1 cellular context compared by ENCODE assay signal in the genomic region with DNA sequence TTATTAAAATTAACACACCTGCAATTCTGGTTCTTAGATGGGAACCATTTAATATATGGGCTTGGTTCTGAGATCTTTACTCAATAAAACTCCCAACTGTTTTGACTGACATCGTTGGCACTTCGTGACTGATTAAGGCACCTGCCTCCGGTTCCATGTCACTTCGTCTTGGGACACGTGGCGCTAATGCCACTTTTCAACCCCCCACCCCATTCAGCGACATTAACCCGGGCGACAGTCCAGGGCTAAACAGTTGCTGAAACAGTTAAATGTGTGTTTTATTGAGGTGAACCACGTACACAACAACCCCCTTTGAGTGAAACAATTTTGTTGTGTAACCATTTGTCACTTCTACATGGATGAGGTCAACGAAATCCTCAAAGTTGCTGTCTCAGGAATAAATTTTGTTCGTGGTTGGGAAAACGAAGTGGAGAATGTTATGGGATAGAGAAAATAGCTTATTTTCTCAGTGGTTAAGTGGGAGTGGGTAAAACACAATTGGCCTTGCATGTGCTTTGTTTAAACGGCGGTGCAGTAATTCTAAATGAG.
TF ChIP-seq lines count a peak whose summit lies in the region.

No MANE protein-coding gene starts in this region.

TF ChIP-seq in K562, 482 proteins besides CTCF, POLR2A, EP300 and RAD21 (continued from another document and continues in another):
- TF ChIP-seq FOXP4 (CRISPR knock-in tag; IDR thresholded peaks at IDR 0.05; ENCODE audit: borderline replicate concordance) (no peak), TFAM (CRISPR knock-in tag; conservative IDR thresholded peaks at IDR 0.05) (no peak), JUNB (CRISPR knock-in tag; conservative IDR thresholded peaks at IDR 0.05) (no peak), MAFG (tag; conservative IDR thresholded peaks at IDR 0.05) (peak; percentile 62; the same call in 1 of the 2 replicates), ZNF695 (CRISPR knock-in tag; IDR thresholded peaks at IDR 0.05) (0 out of 2 replicates have a peak, but pooled peaks have one; percentile 32), ZNF146 (CRISPR knock-in tag; IDR thresholded peaks at IDR 0.05; ENCODE audit: unreplicated experiment) (no peak), IFI16 (CRISPR knock-in tag; IDR thresholded peaks at IDR 0.05) (peak; percentile 60; the same call in 1 of the 2 replicates), NFXL1 (CRISPR knock-in tag; IDR thresholded peaks at IDR 0.05) (0 out of 2 replicates have a peak, but pooled peaks have one; percentile 26), SNAPC5 (CRISPR knock-in tag; IDR thresholded peaks at IDR 0.05) (no peak), CHCHD3 (CRISPR knock-in tag; IDR thresholded peaks at IDR 0.05) (no peak), ZNF282 (CRISPR knock-in tag; IDR thresholded peaks at IDR 0.05) (no peak), SRSF1 (IDR thresholded peaks at IDR 0.05; ENCODE audit: low read depth, low read length) (no peak), FOSL1 (tag; conservative IDR thresholded peaks at IDR 0.05) (no peak), TBL1XR1 (IDR thresholded peaks at IDR 0.05; ENCODE audit: low read length in 2 of 2) (no peak), NR2C2 (CRISPR knock-in tag; IDR thresholded peaks at IDR 0.05) (no peak), NR2C2 (tag; IDR thresholded peaks at IDR 0.05) (no peak), RNF2 (IDR thresholded peaks at IDR 0.05) (no peak), L3MBTL2 (IDR thresholded peaks at IDR 0.05) (no peak), CEBPB (tag; IDR thresholded peaks at IDR 0.05) (0 out of 2 replicates have a peak, but pooled peaks have one; percentile 31), PHF21A (IDR thresholded peaks at IDR 0.05; ENCODE audit: borderline replicate concordance, low read depth) (no peak), ATF6 (CRISPR knock-in tag; IDR thresholded peaks at IDR 0.05) (no peak), MYBL2 (IDR thresholded peaks at IDR 0.05; ENCODE audit: low read depth) (no peak), MYBL2 (CRISPR knock-in tag; IDR thresholded peaks at IDR 0.05; ENCODE audit: borderline replicate concordance) (no peak), PYGO2 (tag; IDR thresholded peaks at IDR 0.05) (no peak)
- TF ChIP-seq, protein P1, sequence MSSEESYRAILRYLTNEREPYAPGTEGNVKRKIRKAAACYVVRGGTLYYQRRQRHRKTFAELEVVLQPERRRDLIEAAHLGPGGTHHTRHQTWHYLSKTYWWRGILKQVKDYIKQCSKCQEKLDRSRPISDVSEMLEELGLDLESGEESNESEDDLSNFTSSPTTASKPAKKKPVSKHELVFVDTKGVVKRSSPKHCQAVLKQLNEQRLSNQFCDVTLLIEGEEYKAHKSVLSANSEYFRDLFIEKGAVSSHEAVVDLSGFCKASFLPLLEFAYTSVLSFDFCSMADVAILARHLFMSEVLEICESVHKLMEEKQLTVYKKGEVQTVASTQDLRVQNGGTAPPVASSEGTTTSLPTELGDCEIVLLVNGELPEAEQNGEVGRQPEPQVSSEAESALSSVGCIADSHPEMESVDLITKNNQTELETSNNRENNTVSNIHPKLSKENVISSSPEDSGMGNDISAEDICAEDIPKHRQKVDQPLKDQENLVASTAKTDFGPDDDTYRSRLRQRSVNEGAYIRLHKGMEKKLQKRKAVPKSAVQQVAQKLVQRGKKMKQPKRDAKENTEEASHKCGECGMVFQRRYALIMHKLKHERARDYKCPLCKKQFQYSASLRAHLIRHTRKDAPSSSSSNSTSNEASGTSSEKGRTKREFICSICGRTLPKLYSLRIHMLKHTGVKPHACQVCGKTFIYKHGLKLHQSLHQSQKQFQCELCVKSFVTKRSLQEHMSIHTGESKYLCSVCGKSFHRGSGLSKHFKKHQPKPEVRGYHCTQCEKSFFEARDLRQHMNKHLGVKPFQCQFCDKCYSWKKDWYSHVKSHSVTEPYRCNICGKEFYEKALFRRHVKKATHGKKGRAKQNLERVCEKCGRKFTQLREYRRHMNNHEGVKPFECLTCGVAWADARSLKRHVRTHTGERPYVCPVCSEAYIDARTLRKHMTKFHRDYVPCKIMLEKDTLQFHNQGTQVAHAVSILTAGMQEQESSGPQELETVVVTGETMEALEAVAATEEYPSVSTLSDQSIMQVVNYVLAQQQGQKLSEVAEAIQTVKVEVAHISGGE (CRISPR knock-in tag; IDR thresholded peaks at IDR 0.05), result no peak
- TF ChIP-seq, protein P2, sequence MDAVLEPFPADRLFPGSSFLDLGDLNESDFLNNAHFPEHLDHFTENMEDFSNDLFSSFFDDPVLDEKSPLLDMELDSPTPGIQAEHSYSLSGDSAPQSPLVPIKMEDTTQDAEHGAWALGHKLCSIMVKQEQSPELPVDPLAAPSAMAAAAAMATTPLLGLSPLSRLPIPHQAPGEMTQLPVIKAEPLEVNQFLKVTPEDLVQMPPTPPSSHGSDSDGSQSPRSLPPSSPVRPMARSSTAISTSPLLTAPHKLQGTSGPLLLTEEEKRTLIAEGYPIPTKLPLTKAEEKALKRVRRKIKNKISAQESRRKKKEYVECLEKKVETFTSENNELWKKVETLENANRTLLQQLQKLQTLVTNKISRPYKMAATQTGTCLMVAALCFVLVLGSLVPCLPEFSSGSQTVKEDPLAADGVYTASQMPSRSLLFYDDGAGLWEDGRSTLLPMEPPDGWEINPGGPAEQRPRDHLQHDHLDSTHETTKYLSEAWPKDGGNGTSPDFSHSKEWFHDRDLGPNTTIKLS (IDR thresholded peaks at IDR 0.05; ENCODE audit: borderline replicate concordance, low read depth), result no peak
- TF ChIP-seq, protein P3, sequence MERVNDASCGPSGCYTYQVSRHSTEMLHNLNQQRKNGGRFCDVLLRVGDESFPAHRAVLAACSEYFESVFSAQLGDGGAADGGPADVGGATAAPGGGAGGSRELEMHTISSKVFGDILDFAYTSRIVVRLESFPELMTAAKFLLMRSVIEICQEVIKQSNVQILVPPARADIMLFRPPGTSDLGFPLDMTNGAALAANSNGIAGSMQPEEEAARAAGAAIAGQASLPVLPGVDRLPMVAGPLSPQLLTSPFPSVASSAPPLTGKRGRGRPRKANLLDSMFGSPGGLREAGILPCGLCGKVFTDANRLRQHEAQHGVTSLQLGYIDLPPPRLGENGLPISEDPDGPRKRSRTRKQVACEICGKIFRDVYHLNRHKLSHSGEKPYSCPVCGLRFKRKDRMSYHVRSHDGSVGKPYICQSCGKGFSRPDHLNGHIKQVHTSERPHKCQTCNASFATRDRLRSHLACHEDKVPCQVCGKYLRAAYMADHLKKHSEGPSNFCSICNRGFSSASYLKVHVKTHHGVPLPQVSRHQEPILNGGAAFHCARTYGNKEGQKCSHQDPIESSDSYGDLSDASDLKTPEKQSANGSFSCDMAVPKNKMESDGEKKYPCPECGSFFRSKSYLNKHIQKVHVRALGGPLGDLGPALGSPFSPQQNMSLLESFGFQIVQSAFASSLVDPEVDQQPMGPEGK (CRISPR knock-in tag; IDR thresholded peaks at IDR 0.05; ENCODE audit: borderline replicate concordance), result no peak
- TF ChIP-seq, protein P4, sequence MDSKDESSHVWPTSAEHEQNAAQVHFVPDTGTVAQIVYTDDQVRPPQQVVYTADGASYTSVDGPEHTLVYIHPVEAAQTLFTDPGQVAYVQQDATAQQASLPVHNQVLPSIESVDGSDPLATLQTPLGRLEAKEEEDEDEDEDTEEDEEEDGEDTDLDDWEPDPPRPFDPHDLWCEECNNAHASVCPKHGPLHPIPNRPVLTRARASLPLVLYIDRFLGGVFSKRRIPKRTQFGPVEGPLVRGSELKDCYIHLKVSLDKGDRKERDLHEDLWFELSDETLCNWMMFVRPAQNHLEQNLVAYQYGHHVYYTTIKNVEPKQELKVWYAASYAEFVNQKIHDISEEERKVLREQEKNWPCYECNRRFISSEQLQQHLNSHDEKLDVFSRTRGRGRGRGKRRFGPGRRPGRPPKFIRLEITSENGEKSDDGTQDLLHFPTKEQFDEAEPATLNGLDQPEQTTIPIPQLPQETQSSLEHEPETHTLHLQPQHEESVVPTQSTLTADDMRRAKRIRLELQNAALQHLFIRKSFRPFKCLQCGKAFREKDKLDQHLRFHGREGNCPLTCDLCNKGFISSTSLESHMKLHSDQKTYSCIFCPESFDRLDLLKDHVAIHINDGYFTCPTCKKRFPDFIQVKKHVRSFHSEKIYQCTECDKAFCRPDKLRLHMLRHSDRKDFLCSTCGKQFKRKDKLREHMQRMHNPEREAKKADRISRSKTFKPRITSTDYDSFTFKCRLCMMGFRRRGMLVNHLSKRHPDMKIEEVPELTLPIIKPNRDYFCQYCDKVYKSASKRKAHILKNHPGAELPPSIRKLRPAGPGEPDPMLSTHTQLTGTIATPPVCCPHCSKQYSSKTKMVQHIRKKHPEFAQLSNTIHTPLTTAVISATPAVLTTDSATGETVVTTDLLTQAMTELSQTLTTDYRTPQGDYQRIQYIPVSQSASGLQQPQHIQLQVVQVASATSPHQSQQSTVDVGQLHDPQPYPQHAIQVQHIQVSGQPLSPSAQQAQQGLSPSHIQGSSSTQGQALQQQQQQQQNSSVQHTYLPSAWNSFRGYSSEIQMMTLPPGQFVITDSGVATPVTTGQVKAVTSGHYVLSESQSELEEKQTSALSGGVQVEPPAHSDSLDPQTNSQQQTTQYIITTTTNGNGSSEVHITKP (IDR thresholded peaks at IDR 0.05; ENCODE audit: partially characterized antibody), result no peak
- TF ChIP-seq, protein P5, sequence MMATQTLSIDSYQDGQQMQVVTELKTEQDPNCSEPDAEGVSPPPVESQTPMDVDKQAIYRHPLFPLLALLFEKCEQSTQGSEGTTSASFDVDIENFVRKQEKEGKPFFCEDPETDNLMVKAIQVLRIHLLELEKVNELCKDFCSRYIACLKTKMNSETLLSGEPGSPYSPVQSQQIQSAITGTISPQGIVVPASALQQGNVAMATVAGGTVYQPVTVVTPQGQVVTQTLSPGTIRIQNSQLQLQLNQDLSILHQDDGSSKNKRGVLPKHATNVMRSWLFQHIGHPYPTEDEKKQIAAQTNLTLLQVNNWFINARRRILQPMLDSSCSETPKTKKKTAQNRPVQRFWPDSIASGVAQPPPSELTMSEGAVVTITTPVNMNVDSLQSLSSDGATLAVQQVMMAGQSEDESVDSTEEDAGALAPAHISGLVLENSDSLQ (IDR thresholded peaks at IDR 0.05), result peak; percentile 29; the same call in 1 of the 2 replicates
- TF ChIP-seq, protein P6, sequence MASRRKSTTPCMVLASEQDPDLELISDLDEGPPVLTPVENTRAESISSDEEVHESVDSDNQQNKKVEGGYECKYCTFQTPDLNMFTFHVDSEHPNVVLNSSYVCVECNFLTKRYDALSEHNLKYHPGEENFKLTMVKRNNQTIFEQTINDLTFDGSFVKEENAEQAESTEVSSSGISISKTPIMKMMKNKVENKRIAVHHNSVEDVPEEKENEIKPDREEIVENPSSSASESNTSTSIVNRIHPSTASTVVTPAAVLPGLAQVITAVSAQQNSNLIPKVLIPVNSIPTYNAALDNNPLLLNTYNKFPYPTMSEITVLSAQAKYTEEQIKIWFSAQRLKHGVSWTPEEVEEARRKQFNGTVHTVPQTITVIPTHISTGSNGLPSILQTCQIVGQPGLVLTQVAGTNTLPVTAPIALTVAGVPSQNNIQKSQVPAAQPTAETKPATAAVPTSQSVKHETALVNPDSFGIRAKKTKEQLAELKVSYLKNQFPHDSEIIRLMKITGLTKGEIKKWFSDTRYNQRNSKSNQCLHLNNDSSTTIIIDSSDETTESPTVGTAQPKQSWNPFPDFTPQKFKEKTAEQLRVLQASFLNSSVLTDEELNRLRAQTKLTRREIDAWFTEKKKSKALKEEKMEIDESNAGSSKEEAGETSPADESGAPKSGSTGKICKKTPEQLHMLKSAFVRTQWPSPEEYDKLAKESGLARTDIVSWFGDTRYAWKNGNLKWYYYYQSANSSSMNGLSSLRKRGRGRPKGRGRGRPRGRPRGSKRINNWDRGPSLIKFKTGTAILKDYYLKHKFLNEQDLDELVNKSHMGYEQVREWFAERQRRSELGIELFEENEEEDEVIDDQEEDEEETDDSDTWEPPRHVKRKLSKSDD (conservative IDR thresholded peaks at IDR 0.05; ENCODE audit: low read length), result no peak
- TF ChIP-seq, protein P7, sequence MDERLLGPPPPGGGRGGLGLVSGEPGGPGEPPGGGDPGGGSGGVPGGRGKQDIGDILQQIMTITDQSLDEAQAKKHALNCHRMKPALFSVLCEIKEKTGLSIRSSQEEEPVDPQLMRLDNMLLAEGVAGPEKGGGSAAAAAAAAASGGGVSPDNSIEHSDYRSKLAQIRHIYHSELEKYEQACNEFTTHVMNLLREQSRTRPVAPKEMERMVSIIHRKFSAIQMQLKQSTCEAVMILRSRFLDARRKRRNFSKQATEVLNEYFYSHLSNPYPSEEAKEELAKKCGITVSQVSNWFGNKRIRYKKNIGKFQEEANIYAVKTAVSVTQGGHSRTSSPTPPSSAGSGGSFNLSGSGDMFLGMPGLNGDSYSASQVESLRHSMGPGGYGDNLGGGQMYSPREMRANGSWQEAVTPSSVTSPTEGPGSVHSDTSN (CRISPR knock-in tag; IDR thresholded peaks at IDR 0.05; ENCODE audit: low read depth), result no peak
- TF ChIP-seq, protein P7 (tag; conservative IDR thresholded peaks at IDR 0.05; ENCODE audit: low read depth), result 0 out of 2 replicates have a peak, but pooled peaks have one; percentile 20
